Comparison of ENCODE assay signal across 8 cellular contexts in the genomic region with DNA sequence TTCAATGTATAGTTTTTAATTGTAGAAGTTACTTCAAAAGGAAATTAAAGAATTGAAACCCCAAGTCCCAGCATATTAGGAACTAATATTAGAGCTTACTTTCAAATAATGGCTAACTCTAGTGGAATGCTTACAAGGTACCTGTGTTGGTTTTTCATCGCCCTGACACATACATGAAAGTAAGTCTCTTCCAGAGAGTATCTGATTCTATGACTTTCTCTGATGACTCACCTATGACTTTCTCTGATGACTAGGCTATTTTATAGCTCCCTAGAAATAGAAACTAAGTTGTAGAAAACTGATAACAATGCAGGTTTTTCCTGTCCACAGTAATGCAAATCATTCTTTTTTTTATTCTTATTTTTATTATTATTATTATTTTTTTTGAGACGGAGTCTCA. TPM values are rescaled to one million over a fixed set of nuclear protein-coding genes. Genes with fewer than 3 reads are reported as not detected.
A peak's percentile ranks its signal among the peaks of the same experiment; 100 is the strongest.
DNase-seq lines count a peak whose midpoint lies in the region; ATAC-seq, FAIRE-seq and TF ChIP-seq lines count a peak whose summit lies in the region.

No MANE protein-coding gene starts in this region.

- ATAC-seq in GM21367 (IDR thresholded peaks at IDR 0.05; ENCODE audit: unreplicated experiment), result peak; percentile 64
- peak; percentile 57 for ATAC-seq in HG03521 (IDR thresholded peaks at IDR 0.05; ENCODE audit: unreplicated experiment)

- DNase-seq in AG09309 (ENCODE audit: low read depth) (peak; percentile 16), NCI-H2171 treated with DMSO at 0.1 percent for 48 hours (lab: John Stamatoyannopoulos, UW) (no peak), NCI-H774 (lab: John Stamatoyannopoulos, UW) (no peak), hippocampal formation (lab: John Stamatoyannopoulos, UW) (no peak), colonic mucosa (no peak)

- intact Hi-C loops in colonic mucosa (cut with DNase I), result no loop called here

- H3K27ac ChIP-seq in colonic mucosa, result no peak overlapping the region

- TF ChIP-seq CTCF in AG09309 (IDR thresholded peaks at IDR 0.05; ENCODE audit: control insufficient read depth, insufficient read depth, low read depth, low read length, missing control alignments) (no peak), colonic mucosa (IDR thresholded peaks at IDR 0.05) (no peak)

- peak; percentile 10 for FAIRE-seq in colon (lab: Jason Lieb, UNC)

- no peaks in the 10 kb centered on the region for H3K36me3 ChIP-seq in colonic mucosa

- no peaks in the 10 kb centered on the region for H3K27me3 ChIP-seq in colonic mucosa

- H3K9me3 ChIP-seq in colonic mucosa, result no peaks in the 10 kb centered on the region

- no peak overlapping the region for H3K9ac ChIP-seq in colonic mucosa (ENCODE audit: low read depth in 2 of 2, low read length in 2 of 2)

- peaks cover 6% of the 10 kb centered on the region for H3K4me1 ChIP-seq in colonic mucosa

- no peak overlapping the region for H3K4me3 ChIP-seq in AG09309 (ENCODE audit: control insufficient read depth, low read depth, low read length)
- no peak overlapping the region for H3K4me3 ChIP-seq in colonic mucosa

RNA-seq across cellular contexts. Expression of a gene that starts 33.6 kb away (rescaled TPM):
- 1 to 10 TPM in 1 of 2 donors, under 1 TPM in 1; 0.29 to 1.4 TPM for total RNA-seq in colonic mucosa
